ENCODE assay signal across 7 cellular contexts in the genomic region with DNA sequence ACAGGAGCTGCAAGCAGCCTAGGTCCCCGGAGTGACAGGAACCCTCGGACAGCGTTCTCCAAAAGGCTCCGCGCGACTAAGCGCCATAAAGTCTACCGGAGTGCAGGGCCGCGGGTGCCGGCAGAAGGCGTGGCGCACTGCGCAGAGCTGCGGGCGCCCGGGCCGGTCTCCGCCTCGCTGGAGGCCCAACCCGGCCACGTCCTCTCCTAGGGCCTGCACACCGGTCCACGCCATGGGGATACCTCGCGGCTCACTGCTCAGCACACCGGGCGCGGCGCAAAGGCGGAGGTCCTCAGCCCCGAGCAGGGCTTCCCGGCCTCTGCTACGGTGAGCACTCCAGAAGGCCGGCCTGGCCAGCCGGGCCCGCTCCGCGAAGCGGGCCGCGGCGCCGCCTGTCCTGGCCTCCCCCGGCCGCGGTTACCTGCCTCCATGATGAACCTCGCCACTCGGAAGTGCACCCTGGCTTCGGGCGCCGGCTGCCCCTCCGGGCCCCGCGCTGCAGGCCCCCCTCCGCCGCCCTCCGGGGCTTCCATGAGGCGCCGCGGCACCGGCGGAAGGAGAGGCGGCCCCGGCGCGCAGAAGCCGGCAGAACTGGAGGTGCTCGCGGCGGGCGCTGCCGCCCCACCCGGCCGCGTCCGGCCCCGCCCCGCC. TPM values are rescaled to one million over a fixed set of nuclear protein-coding genes. Genes with fewer than 3 reads are reported as not detected.
DNase-seq lines count a peak whose midpoint lies in the region; ATAC-seq and TF ChIP-seq lines count a peak whose summit lies in the region.

A gene (minus strand): TSS at position 599 of the 651 bp plus-strand sequence. CDS start 66 bp downstream, at position 533.

- no peaks in the 10 kb centered on the region for H3K36me3 ChIP-seq in osteoblast (ENCODE audit: insufficient read depth, low read length)

- peaks cover 24% of the 10 kb centered on the region for H3K79me2 ChIP-seq in osteoblast (ENCODE audit: insufficient read depth, low read length)

- POLR2A ChIA-PET in HEK293T (lab: Yijun Ruan, JAX) = interaction anchor here (1.5 kb wide), 1 partner anchor 47 kb away, joined by 7 read pairs; a partner anchor contains a TSS

- CTCF ChIA-PET in HEK293T (lab: Yijun Ruan, JAX) = interaction anchor here (1.2 to 3.7 kb wide), 3 partner anchors 11 to 69 kb away, joined by 3 to 17 read pairs (median 10); no protein-coding TSS in a partner anchor

- no peaks in the 10 kb centered on the region for H3K9me3 Mint-ChIP-seq in activated T-helper 1 cell treated with anti-CD3 and anti-CD28 coated beads, Interleukin-12 subunit alpha, Interleukin-12 subunit beta, Interleukin-2, Interleukin-4 antibody, amounts not matched to agents 30 ng/mL and 10 ng/mL and 1 ng/mL, durations not matched to agents 14 hours and 24 hours and 36 hours

- peak; percentile 34 for ATAC-seq in GM18520 (IDR thresholded peaks at IDR 0.05; ENCODE audit: unreplicated experiment)

- H3K9me3 ChIP-seq in osteoblast (ENCODE audit: low read depth, low read length) = no peaks in the 10 kb centered on the region

- peak; percentile 28 for TF ChIP-seq POLR2A in NB4 (IDR thresholded peaks at IDR 0.05; ENCODE audit: extremely low read depth, insufficient read length)

- H3K4me1 ChIP-seq in osteoblast (ENCODE audit: insufficient read depth, low read length) = no peaks in the 10 kb centered on the region

- H3K4me3 ChIP-seq in NB4 (ENCODE audit: low read depth, low read length) (peak within 1 kb of the TSS; percentile 71), osteoblast (ENCODE audit: insufficient read depth, low read length) (peak within 1 kb of the TSS; percentile 78)

- H3K27ac Mint-ChIP-seq in activated T-helper 1 cell treated with anti-CD3 and anti-CD28 coated beads, Interleukin-12 subunit alpha, Interleukin-12 subunit beta, Interleukin-2, Interleukin-4 antibody, amounts not matched to agents 30 ng/mL and 10 ng/mL and 1 ng/mL, durations not matched to agents 14 hours and 24 hours and 36 hours = peak within 1 kb of the TSS; percentile 71

- TF ChIP-seq CTCF in NB4 (IDR thresholded peaks at IDR 0.05; ENCODE audit: low read depth, low read length) = no peak
- TF ChIP-seq CTCF in osteoblast (IDR thresholded peaks at IDR 0.05; ENCODE audit: extremely low read depth, low read depth, low read length) = no peak

- no peaks in the 10 kb centered on the region for H3K27me3 ChIP-seq in osteoblast (ENCODE audit: insufficient read depth, low read length)

- no peak within 1 kb of the TSS for H3K27ac ChIP-seq in osteoblast (ENCODE audit: low read depth, low read length)

- peaks cover 9% of the 10 kb centered on the region for H3K36me3 Mint-ChIP-seq in activated T-helper 1 cell treated with anti-CD3 and anti-CD28 coated beads, Interleukin-12 subunit alpha, Interleukin-12 subunit beta, Interleukin-2, Interleukin-4 antibody, amounts not matched to agents 30 ng/mL and 10 ng/mL and 1 ng/mL, durations not matched to agents 14 hours and 24 hours and 36 hours (ENCODE audit: low read depth)

- intact Hi-C loops in activated T-helper 1 cell treated with anti-CD3 and anti-CD28 coated beads, Interleukin-12 subunit alpha, Interleukin-12 subunit beta, Interleukin-2, Interleukin-4 antibody, amounts not matched to agents 30 ng/mL and 10 ng/mL and 1 ng/mL, durations not matched to agents 14 hours and 24 hours and 36 hours (cut with micrococcal nuclease) = loop anchor here (1.0 to 5.0 kb wide), 7 partner anchors 15 to 641 kb away; a partner anchor contains a TSS

- DNase-seq in HEK293T (ENCODE audit: extremely low spot score) (peak; percentile 39), NB4 (ENCODE audit: low read depth) (peak; percentile 57), glomerular endothelial cell (ENCODE audit: extremely low read depth, low read depth, low spot score) (no peak), osteoblast (ENCODE audit: insufficient read length, low spot score, missing footprints) (peak; percentile 86), GOT3 (lab: John Stamatoyannopoulos, UW) (no peak)
- DNase-seq in activated T-helper 1 cell treated with anti-CD3 and anti-CD28 coated beads, Interleukin-12 subunit alpha, Interleukin-12 subunit beta, Interleukin-2, Interleukin-4 antibody, amounts not matched to agents 30 ng/mL and 10 ng/mL and 1 ng/mL, durations not matched to agents 14 hours and 24 hours and 36 hours (ENCODE audit: low spot score) = peak; percentile 15

- H3K27me3 Mint-ChIP-seq in activated T-helper 1 cell treated with anti-CD3 and anti-CD28 coated beads, Interleukin-12 subunit alpha, Interleukin-12 subunit beta, Interleukin-2, Interleukin-4 antibody, amounts not matched to agents 30 ng/mL and 10 ng/mL and 1 ng/mL, durations not matched to agents 14 hours and 24 hours and 36 hours (ENCODE audit: insufficient read depth) = peaks cover 1% of the 10 kb centered on the region

- peak within 1 kb of the TSS; percentile 85 for H2AFZ ChIP-seq in osteoblast (ENCODE audit: low read length)

- peaks cover 30% of the 10 kb centered on the region for H3K4me1 Mint-ChIP-seq in activated T-helper 1 cell treated with anti-CD3 and anti-CD28 coated beads, Interleukin-12 subunit alpha, Interleukin-12 subunit beta, Interleukin-2, Interleukin-4 antibody, amounts not matched to agents 30 ng/mL and 10 ng/mL and 1 ng/mL, durations not matched to agents 14 hours and 24 hours and 36 hours (ENCODE audit: low read depth)

- peaks cover 17% of the 10 kb centered on the region for H4K20me1 ChIP-seq in osteoblast (ENCODE audit: insufficient read depth, low read length)

- peak within 1 kb of the TSS; percentile 89 for H3K4me2 ChIP-seq in osteoblast (ENCODE audit: insufficient read depth, low read length)

- H3K4me3 Mint-ChIP-seq in activated T-helper 1 cell treated with anti-CD3 and anti-CD28 coated beads, Interleukin-12 subunit alpha, Interleukin-12 subunit beta, Interleukin-2, Interleukin-4 antibody, amounts not matched to agents 30 ng/mL and 10 ng/mL and 1 ng/mL, durations not matched to agents 14 hours and 24 hours and 36 hours = peak within 1 kb of the TSS; percentile 92

TF ChIP-seq in HEK293T, 16 proteins besides CTCF, POLR2A, EP300 and RAD21:
- no peak for TF ChIP-seq FOXK2 (IDR thresholded peaks at IDR 0.05)

RNA-seq across cellular contexts. Expression of the gene that starts here (rescaled TPM):
- 28.0 and 29.3 TPM in 2 replicates for total RNA-seq in activated T-helper 1 cell treated with anti-CD3 and anti-CD28 coated beads, Interleukin-12 subunit alpha, Interleukin-12 subunit beta, Interleukin-2, Interleukin-4 antibody, amounts not matched to agents 30 ng/mL and 10 ng/mL and 1 ng/mL, durations not matched to agents 14 hours and 24 hours and 36 hours
- total RNA-seq in glomerular endothelial cell = 34.1 and 35.2 TPM in 2 replicates
- 29.3 and 33.0 TPM in 2 replicates for total RNA-seq in osteoblast

Comparison
In these comparisons a context has a peak if more than half of its experiments do, and no peak if none do; other contexts are left out.
1. DNase-seq: peak in HEK293T (single experiment), NB4 (single experiment), activated T-helper 1 cell treated with anti-CD3 and anti-CD28 coated beads, Interleukin-12 subunit alpha, Interleukin-12 subunit beta, Interleukin-2, Interleukin-4 antibody, amounts not matched to agents 30 ng/mL and 10 ng/mL and 1 ng/mL, durations not matched to agents 14 hours and 24 hours and 36 hours (single experiment) and osteoblast (single experiment); none in glomerular endothelial cell (single experiment) and GOT3 (single experiment).